Comparison of ENCODE assay signal across 16 cellular contexts in genomic region chr11:111447931-111448330, GRCh38.
"Had no signal": no experiment of that assay in that cellular context is flagged by ENCODE, and none has a peak within 500 bp of the region (broad histone marks: within the 10 kb centered on the region; RNA-seq: fewer than 3 reads in every experiment).

No MANE protein-coding gene starts in this region.

- H3K27ac Mint-ChIP-seq: endodermal cell, nephron progenitor cell had no signal

- DNase-seq: effector CD4-positive, alpha-beta T cell; erythroblast; foreskin keratinocyte; heart right ventricle; hypothalamus; kidney glomerular epithelial cell; naive thymus-derived CD4-positive, alpha-beta T cell; nephron progenitor cell; stimulated activated CD4-positive, alpha-beta T cell treated with anti-CD3 and anti-CD28 coated beads, Interleukin-2, amount 100 ng/mL, for 24 hours; stimulated activated CD4-positive, alpha-beta T cell treated with anti-CD3 and anti-CD28 coated beads, Interleukin-4, amount 100 ng/mL, for 4 hours; stimulated activated naive CD4-positive, alpha-beta T cell; stomach; trophoblast cell had no signal

- H3K4me3 ChIP-seq: coronary artery, heart right ventricle, skin epidermis, stomach had no signal

- H3K27ac ChIP-seq: coronary artery, foreskin keratinocyte, heart right ventricle, skin epidermis, stomach had no signal

- H3K27me3 ChIP-seq: stomach had no signal

- H3K4me1 ChIP-seq: foreskin keratinocyte had no signal

- H3K36me3 Mint-ChIP-seq: naive thymus-derived CD4-positive, alpha-beta T cell had no signal

- H3K9me3 Mint-ChIP-seq: endodermal cell, nephron progenitor cell had no signal

- H3K36me3 ChIP-seq: heart right ventricle, stomach had no signal

- H3K4me1 Mint-ChIP-seq: endodermal cell had no signal

- H3K9me3 ChIP-seq: heart right ventricle, stomach had no signal

- H3K4me3 Mint-ChIP-seq: endodermal cell; naive thymus-derived CD4-positive, alpha-beta T cell; nephron progenitor cell had no signal
